ENCODE assay signal across 8 cellular contexts in the genomic region with DNA sequence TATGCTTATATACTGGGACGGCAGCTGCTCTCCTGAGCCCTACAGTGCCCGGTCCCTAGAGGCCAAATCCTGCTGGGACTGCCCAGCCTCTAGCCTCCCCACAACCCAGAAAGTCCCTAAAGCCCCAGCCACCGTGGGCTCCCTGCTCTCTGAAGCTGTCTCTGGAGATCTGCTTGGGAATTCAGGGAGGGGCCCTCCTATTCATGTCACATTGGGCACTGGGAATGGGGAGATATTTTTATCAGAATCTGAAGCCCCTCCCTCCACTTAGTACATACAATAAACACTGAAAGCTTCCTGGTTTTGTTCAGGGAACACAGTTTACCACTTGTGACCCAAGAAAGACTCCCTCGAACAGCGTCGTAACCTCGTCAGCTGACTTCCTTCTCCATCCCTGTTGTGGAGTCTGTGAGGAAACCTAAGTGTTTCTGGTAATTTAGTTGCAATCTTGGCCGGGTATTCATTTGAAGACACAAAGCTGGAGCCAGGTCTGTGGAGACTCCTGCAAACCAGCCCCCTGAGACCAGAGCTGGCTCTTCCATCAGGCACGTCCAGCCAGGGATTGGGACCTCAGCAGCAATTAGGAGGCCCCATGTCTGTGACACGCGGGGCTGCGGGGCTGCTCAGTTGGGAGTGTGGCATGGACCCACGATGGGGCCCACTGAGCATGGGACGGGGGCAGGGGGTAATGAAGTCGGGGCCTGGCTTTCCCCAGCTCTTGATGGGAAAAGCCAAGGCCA. TPM values are rescaled to one million over a fixed set of nuclear protein-coding genes. Genes with fewer than 3 reads are reported as not detected.
DNase-seq lines count a peak whose midpoint lies in the region; ATAC-seq and TF ChIP-seq lines count a peak whose summit lies in the region.

No MANE protein-coding gene starts in this region.

- TF ChIP-seq POLR2A in prostate gland (IDR thresholded peaks at IDR 0.05): no peak

- H3K27ac Mint-ChIP-seq in WTC11 (peak overlapping the region; percentile 41), glutamatergic neuron (ENCODE audit: unreplicated experiment) (peak overlapping the region; percentile 59)

- ATAC-seq in WTC11: no peak
- no peak for ATAC-seq in GM18870 (IDR thresholded peaks at IDR 0.05; ENCODE audit: unreplicated experiment)

- H3K36me3 Mint-ChIP-seq in WTC11 (peaks cover 25% of the 10 kb centered on the region), glutamatergic neuron (ENCODE audit: unreplicated experiment) (peaks cover 6% of the 10 kb centered on the region)

- no peak for TF ChIP-seq CTCF in WTC11 (IDR thresholded peaks at IDR 0.05)
- TF ChIP-seq CTCF in glutamatergic neuron (IDR thresholded peaks at IDR 0.05; ENCODE audit: partially characterized antibody, unreplicated experiment): no peak
- no peak for TF ChIP-seq CTCF in prostate gland (IDR thresholded peaks at IDR 0.05)

- no peaks in the 10 kb centered on the region for H3K9me3 ChIP-seq in prostate gland

- no peak overlapping the region for H3K4me3 ChIP-seq in prostate gland

- H3K36me3 ChIP-seq in prostate gland: peaks cover 0 to 5% of the 10 kb centered on the region in 2 donors

- peak overlapping the region; percentile 46 to 70 for H3K27ac ChIP-seq in prostate gland

- POLR2A ChIA-PET in WTC11 (lab: Charles Lee): interaction anchor here (1.8 kb wide), 1 partner anchor 56 kb away, joined by 5 read pairs; no protein-coding TSS in a partner anchor

- H3K9me3 Mint-ChIP-seq in WTC11 (no peaks in the 10 kb centered on the region), glutamatergic neuron (ENCODE audit: unreplicated experiment) (peaks cover 5% of the 10 kb centered on the region)

- peaks cover 12% of the 10 kb centered on the region for H3K4me1 Mint-ChIP-seq in WTC11
- H3K4me1 Mint-ChIP-seq in glutamatergic neuron (ENCODE audit: low read depth, unreplicated experiment): peaks cover 59% of the 10 kb centered on the region

- H3K27me3 Mint-ChIP-seq in WTC11 (ENCODE audit: low read depth) (no peaks in the 10 kb centered on the region), glutamatergic neuron (ENCODE audit: unreplicated experiment) (peaks cover 11% of the 10 kb centered on the region)

- no peaks in the 10 kb centered on the region for H3K27me3 ChIP-seq in prostate gland (replicated peaks; ENCODE audit: insufficient read depth)

- CTCF ChIA-PET in WTC11 (lab: Charles Lee): interaction anchor here (0.6 to 5.1 kb wide), 6 partner anchors 34 to 170 kb away, joined by 3 to 31 read pairs (median 4); no protein-coding TSS in a partner anchor

- WGBS in prostate gland: 60% methylated on average over 15 of the region's 15 CpGs

- intact Hi-C loops in prostate gland (cut with DNase I): no loop called here

- DNase-seq in DMS153 (lab: John Stamatoyannopoulos, UW): peak; percentile 33
- no peak for DNase-seq in WTC11 (ENCODE audit: low spot score)
- DNase-seq in glutamatergic neuron: no peak
- DNase-seq in prostate gland (ENCODE audit: low spot score): no peak
- DNase-seq in NCI-H2196 treated with DMSO at 0.1 percent for 48 hours (lab: John Stamatoyannopoulos, UW; ENCODE audit: unreplicated experiment): no peak
- no peak for DNase-seq in NCI-H2171 (lab: John Stamatoyannopoulos, UW)
- DNase-seq in stimulated activated CD4-positive, alpha-beta T cell treated with anti-CD3 and anti-CD28 coated beads, Interleukin-4, amount 100 ng/mL, for 24 hours: no peak

- H3K4me3 Mint-ChIP-seq in WTC11 (no peak overlapping the region), glutamatergic neuron (ENCODE audit: unreplicated experiment) (peak overlapping the region; percentile 37)

- H3K4me1 ChIP-seq in prostate gland (replicated peaks): no peaks in the 10 kb centered on the region

TF ChIP-seq in WTC11, 78 proteins besides CTCF, POLR2A, EP300 and RAD21:
- TF ChIP-seq NFE2L1 (CRISPR knock-in tag; IDR thresholded peaks at IDR 0.05): no peak
- TF ChIP-seq HMGA2 (CRISPR knock-in tag; IDR thresholded peaks at IDR 0.05): no peak
- no peak for TF ChIP-seq GABPB1 (CRISPR knock-in tag; IDR thresholded peaks at IDR 0.05)
- TF ChIP-seq GRHL2 (CRISPR knock-in tag; IDR thresholded peaks at IDR 0.05; ENCODE audit: insufficient replicate concordance, severe bottlenecking): no peak
- TF ChIP-seq KAT7 (CRISPR knock-in tag; IDR thresholded peaks at IDR 0.05; ENCODE audit: borderline replicate concordance): no peak
- no peak for TF ChIP-seq ZNF396 (CRISPR knock-in tag; IDR thresholded peaks at IDR 0.05; ENCODE audit: borderline replicate concordance)
- TF ChIP-seq, protein P1, sequence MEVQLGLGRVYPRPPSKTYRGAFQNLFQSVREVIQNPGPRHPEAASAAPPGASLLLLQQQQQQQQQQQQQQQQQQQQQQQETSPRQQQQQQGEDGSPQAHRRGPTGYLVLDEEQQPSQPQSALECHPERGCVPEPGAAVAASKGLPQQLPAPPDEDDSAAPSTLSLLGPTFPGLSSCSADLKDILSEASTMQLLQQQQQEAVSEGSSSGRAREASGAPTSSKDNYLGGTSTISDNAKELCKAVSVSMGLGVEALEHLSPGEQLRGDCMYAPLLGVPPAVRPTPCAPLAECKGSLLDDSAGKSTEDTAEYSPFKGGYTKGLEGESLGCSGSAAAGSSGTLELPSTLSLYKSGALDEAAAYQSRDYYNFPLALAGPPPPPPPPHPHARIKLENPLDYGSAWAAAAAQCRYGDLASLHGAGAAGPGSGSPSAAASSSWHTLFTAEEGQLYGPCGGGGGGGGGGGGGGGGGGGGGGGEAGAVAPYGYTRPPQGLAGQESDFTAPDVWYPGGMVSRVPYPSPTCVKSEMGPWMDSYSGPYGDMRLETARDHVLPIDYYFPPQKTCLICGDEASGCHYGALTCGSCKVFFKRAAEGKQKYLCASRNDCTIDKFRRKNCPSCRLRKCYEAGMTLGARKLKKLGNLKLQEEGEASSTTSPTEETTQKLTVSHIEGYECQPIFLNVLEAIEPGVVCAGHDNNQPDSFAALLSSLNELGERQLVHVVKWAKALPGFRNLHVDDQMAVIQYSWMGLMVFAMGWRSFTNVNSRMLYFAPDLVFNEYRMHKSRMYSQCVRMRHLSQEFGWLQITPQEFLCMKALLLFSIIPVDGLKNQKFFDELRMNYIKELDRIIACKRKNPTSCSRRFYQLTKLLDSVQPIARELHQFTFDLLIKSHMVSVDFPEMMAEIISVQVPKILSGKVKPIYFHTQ (CRISPR knock-in tag; IDR thresholded peaks at IDR 0.05): no peak
- TF ChIP-seq, protein P2, sequence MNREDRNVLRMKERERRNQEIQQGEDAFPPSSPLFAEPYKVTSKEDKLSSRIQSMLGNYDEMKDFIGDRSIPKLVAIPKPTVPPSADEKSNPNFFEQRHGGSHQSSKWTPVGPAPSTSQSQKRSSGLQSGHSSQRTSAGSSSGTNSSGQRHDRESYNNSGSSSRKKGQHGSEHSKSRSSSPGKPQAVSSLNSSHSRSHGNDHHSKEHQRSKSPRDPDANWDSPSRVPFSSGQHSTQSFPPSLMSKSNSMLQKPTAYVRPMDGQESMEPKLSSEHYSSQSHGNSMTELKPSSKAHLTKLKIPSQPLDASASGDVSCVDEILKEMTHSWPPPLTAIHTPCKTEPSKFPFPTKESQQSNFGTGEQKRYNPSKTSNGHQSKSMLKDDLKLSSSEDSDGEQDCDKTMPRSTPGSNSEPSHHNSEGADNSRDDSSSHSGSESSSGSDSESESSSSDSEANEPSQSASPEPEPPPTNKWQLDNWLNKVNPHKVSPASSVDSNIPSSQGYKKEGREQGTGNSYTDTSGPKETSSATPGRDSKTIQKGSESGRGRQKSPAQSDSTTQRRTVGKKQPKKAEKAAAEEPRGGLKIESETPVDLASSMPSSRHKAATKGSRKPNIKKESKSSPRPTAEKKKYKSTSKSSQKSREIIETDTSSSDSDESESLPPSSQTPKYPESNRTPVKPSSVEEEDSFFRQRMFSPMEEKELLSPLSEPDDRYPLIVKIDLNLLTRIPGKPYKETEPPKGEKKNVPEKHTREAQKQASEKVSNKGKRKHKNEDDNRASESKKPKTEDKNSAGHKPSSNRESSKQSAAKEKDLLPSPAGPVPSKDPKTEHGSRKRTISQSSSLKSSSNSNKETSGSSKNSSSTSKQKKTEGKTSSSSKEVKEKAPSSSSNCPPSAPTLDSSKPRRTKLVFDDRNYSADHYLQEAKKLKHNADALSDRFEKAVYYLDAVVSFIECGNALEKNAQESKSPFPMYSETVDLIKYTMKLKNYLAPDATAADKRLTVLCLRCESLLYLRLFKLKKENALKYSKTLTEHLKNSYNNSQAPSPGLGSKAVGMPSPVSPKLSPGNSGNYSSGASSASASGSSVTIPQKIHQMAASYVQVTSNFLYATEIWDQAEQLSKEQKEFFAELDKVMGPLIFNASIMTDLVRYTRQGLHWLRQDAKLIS (CRISPR knock-in tag; IDR thresholded peaks at IDR 0.05; ENCODE audit: borderline replicate concordance): no peak
- TF ChIP-seq, protein P3, sequence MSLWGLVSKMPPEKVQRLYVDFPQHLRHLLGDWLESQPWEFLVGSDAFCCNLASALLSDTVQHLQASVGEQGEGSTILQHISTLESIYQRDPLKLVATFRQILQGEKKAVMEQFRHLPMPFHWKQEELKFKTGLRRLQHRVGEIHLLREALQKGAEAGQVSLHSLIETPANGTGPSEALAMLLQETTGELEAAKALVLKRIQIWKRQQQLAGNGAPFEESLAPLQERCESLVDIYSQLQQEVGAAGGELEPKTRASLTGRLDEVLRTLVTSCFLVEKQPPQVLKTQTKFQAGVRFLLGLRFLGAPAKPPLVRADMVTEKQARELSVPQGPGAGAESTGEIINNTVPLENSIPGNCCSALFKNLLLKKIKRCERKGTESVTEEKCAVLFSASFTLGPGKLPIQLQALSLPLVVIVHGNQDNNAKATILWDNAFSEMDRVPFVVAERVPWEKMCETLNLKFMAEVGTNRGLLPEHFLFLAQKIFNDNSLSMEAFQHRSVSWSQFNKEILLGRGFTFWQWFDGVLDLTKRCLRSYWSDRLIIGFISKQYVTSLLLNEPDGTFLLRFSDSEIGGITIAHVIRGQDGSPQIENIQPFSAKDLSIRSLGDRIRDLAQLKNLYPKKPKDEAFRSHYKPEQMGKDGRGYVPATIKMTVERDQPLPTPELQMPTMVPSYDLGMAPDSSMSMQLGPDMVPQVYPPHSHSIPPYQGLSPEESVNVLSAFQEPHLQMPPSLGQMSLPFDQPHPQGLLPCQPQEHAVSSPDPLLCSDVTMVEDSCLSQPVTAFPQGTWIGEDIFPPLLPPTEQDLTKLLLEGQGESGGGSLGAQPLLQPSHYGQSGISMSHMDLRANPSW (CRISPR knock-in tag; conservative IDR thresholded peaks at IDR 0.05; ENCODE audit: low read depth): no peak
- no peak for TF ChIP-seq GTF2I (CRISPR knock-in tag; conservative IDR thresholded peaks at IDR 0.05)

RNA-seq across cellular contexts. Expression of a gene that starts 38.5 kb away (rescaled TPM):
- total RNA-seq in WTC11 (2021) (45.4 to 51.4 TPM (median 47.0 TPM) in 3 replicates), glutamatergic neuron (ENCODE audit: unreplicated experiment) (50.2 TPM), prostate gland (10 to 100 TPM; 29.2 to 57.4 TPM)

RNA-seq across cellular contexts. Expression of a gene that starts 57.1 kb away (rescaled TPM):
- 23.8 to 24.6 TPM (median 24.2 TPM) in 3 replicates for total RNA-seq in WTC11 (2021)
- total RNA-seq in glutamatergic neuron (ENCODE audit: unreplicated experiment): 3.1 TPM
- 10 to 100 TPM; 10.6 to 59.6 TPM for total RNA-seq in prostate gland
